In the genomic region with DNA sequence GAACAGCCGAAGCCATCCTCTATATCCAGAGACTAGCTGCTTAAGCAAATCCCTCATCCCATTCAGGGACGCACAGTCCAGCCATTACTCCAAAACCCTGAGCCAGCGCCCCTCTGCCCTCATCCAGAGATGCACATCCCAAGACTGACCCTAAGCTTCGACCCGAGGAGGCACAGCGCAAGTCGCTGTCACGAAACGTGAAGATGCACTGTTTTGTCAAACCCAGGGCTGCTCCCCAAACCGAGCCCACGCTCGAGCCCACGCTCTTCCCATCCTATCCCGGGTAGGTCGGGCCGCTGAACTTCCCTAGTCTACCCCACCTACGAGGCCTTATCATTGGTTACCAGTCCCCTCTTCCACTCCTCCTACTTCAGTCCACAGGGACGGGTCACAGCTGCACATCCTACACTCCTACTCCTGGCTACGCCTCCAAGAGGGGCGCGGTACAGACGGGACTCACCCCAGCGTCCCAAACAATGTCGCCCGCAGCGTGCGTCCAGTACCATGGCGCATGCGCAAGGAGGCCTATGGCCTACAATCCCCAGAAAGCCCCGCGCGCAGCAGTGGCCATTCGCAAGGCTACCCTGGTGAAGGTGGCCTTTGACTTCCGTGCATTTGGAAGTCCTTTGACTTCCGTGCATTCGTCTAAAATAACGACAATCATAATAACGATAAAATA, we compare ENCODE assay signal across 8 cellular contexts. TPM values are rescaled to one million over a fixed set of nuclear protein-coding genes. Genes with fewer than 3 reads are reported as not detected.
A peak's percentile ranks its signal among the peaks of the same experiment; 100 is the strongest.
DNase-seq lines count a peak whose midpoint lies in the region; ATAC-seq and TF ChIP-seq lines count a peak whose summit lies in the region.

Gene ZNF285 (minus strand): TSS at position 501 of the 679 bp plus-strand sequence. CDS start 4,395 bp downstream, outside the sequence.

- peak; percentile 60 for ATAC-seq in effector memory CD8-positive, alpha-beta T cell (replicated peaks)
- peak; percentile 95 for ATAC-seq in memory B cell (ENCODE audit: low read depth)

- no peaks in the 10 kb centered on the region for H3K27me3 Mint-ChIP-seq in effector memory CD8-positive, alpha-beta T cell
- H3K27me3 Mint-ChIP-seq in memory B cell, result no peaks in the 10 kb centered on the region

- H3K4me3 ChIP-seq in AG04449 (ENCODE audit: low read depth, low read length), result peak within 1 kb of the TSS; percentile 80

- TF ChIP-seq CTCF in AG04449 (IDR thresholded peaks at IDR 0.05; ENCODE audit: insufficient read depth, low read length, missing control alignments), result no peak

- peaks cover 5% of the 10 kb centered on the region in 2 donors for H3K4me1 Mint-ChIP-seq in effector memory CD8-positive, alpha-beta T cell (ENCODE audit: low read depth in 2 of 2)
- peaks cover 3% of the 10 kb centered on the region for H3K4me1 Mint-ChIP-seq in memory B cell

- POLR2A ChIA-PET in AG04449 (lab: Yijun Ruan, JAX) (interaction anchor here (0.6 kb wide), 1 partner anchor 417 kb away, joined by 3 read pairs; the partner anchor contains the start of gene ZNF155), HEK293T (lab: Yijun Ruan, JAX) (no interaction called here)

- H3K9me3 Mint-ChIP-seq in effector memory CD8-positive, alpha-beta T cell, result peaks cover 9 to 12% of the 10 kb centered on the region in 2 donors
- H3K9me3 Mint-ChIP-seq in memory B cell, result peaks cover 13% of the 10 kb centered on the region

- peak within 1 kb of the TSS in 1 of 2 donors; percentile 88 for H3K27ac Mint-ChIP-seq in effector memory CD8-positive, alpha-beta T cell
- no peak within 1 kb of the TSS for H3K27ac Mint-ChIP-seq in memory B cell

- DNase-seq in AG04449 (ENCODE audit: low read depth, low spot score) (peak; percentile 67), HEK293T (ENCODE audit: extremely low spot score) (peak; percentile 53), memory B cell (ENCODE audit: low spot score in 2 of 2) (peak; percentile 56 to 60), NCI-H774 (lab: John Stamatoyannopoulos, UW) (no peak), A172 (ENCODE audit: low spot score) (no peak)
- peak; percentile 37 to 70 for DNase-seq in activated CD4-positive, alpha-beta T cell treated with anti-CD3 and anti-CD28 coated beads, Interleukin-2, amount 50 U/mL, for 24 hours (ENCODE audit: low read depth in 1 of 2, low spot score in 1 of 2)
- DNase-seq in effector memory CD8-positive, alpha-beta T cell, result peak; percentile 4 to 14 (median 10)
- DNase-seq in stimulated activated CD4-positive, alpha-beta T cell treated with anti-CD3 and anti-CD28 coated beads, TNF-alpha, amount 100 ng/mL, for 4 hours (ENCODE audit: low read depth in 3 of 3), result peak; percentile 44 to 49 (median 47)

- CTCF ChIA-PET in AG04449 (lab: Yijun Ruan, JAX) (no interaction called here), HEK293T (lab: Yijun Ruan, JAX) (no interaction called here)

- H3K36me3 Mint-ChIP-seq in effector memory CD8-positive, alpha-beta T cell (ENCODE audit: insufficient read depth), result no peaks in the 10 kb centered on the region
- peaks cover 13% of the 10 kb centered on the region for H3K36me3 Mint-ChIP-seq in memory B cell

- peak within 1 kb of the TSS; percentile 71 to 87 for H3K4me3 Mint-ChIP-seq in effector memory CD8-positive, alpha-beta T cell
- peak within 1 kb of the TSS; percentile 93 for H3K4me3 Mint-ChIP-seq in memory B cell

TF ChIP-seq in HEK293T, 16 proteins besides CTCF, POLR2A, EP300 and RAD21:
- TF ChIP-seq FOXK2 (IDR thresholded peaks at IDR 0.05) (no peak), L3MBTL2 (conservative IDR thresholded peaks at IDR 0.05) (0 out of 2 replicates have a peak, but pooled peaks have one; percentile 23)
TF ChIP-seq in HEK293T: peak in this region for 1.

RNA-seq across cellular contexts. Expression of gene ZNF285, which starts in this region (rescaled TPM):
- 0.65 TPM in 1 of 2 replicates, not detected in the other for total RNA-seq in A172 (2014; rRNA removed; shearing (Covaris generic))

Comparison
In these comparisons a context has a peak if more than half of its experiments do, and no peak if none do; other contexts are left out.
1. DNase-seq: peak in AG04449 (single experiment), HEK293T (single experiment), activated CD4-positive, alpha-beta T cell treated with anti-CD3 and anti-CD28 coated beads, Interleukin-2, amount 50 U/mL, for 24 hours (2 of 2), effector memory CD8-positive, alpha-beta T cell (3 of 3), memory B cell (2 of 2) and stimulated activated CD4-positive, alpha-beta T cell treated with anti-CD3 and anti-CD28 coated beads, TNF-alpha, amount 100 ng/mL, for 4 hours (3 of 3); none in NCI-H774 (single experiment) and A172 (single experiment).